ENCODE assay signal across 8 cellular contexts in genomic region chr6:122323361-122323760, GRCh38.
A peak's percentile ranks its signal among the peaks of the same experiment; 100 is the strongest.
DNase-seq lines count a peak whose midpoint lies in the region; ATAC-seq lines count a peak whose summit lies in the region.

No MANE protein-coding gene starts in this region.

- peaks cover 3% of the 10 kb centered on the region for H3K9me3 Mint-ChIP-seq in activated naive CD8-positive, alpha-beta T cell treated with anti-CD3 and anti-CD28 coated beads for 36 hours

- H3K9me3 ChIP-seq in BLaER1 treated with 17β-estradiol and CSF1 and Interleukin-3, amounts not matched to agents 10 nM and 100 nM (replicated peaks in 1 of 11), result 0 out of 22 replicates have a peak, but pooled peaks cover 0 to 4% (median 0%) of the 10 kb centered on the region in 11 experiments
- H3K9me3 ChIP-seq in muscle layer of duodenum (ENCODE audit: control insufficient read depth in 1 of 2, low read length in 2 of 2), result no peaks in the 10 kb centered on the region

- peaks cover 5 to 15% (median 11%) of the 10 kb centered on the region in 10 experiments; a peak in 14 of 20 replicates for H3K4me1 ChIP-seq in BLaER1 treated with 17β-estradiol and CSF1 and Interleukin-3, amounts not matched to agents 10 nM and 100 nM
- no peaks in the 10 kb centered on the region for H3K4me1 ChIP-seq in muscle layer of duodenum (ENCODE audit: control insufficient read depth in 1 of 2, insufficient read depth in 2 of 2, low read length in 2 of 2)

- 0 out of 22 replicates have a peak overlapping the region, but pooled peaks of 1 of the 11 experiments have one; percentile 5 for H3K9ac ChIP-seq in BLaER1 treated with 17β-estradiol and CSF1 and Interleukin-3, amounts not matched to agents 10 nM and 100 nM

- no peak for DNase-seq in activated naive CD8-positive, alpha-beta T cell treated with anti-CD3 and anti-CD28 coated beads for 36 hours
- DNase-seq in NCI-H187 treated with DMSO at 0.1 percent for 48 hours (lab: John Stamatoyannopoulos, UW), result no peak
- DNase-seq in stimulated activated CD4-positive, alpha-beta T cell treated with anti-CD3 and anti-CD28 coated beads, Interleukin-1b, Interleukin-23, amount 100 ng/mL, for 48 hours, result no peak
- DNase-seq in posterior vena cava (ENCODE audit: low spot score), result no peak

- no peaks in the 10 kb centered on the region for H3K36me3 ChIP-seq in BLaER1 treated with 17β-estradiol and CSF1 and Interleukin-3, amounts not matched to agents 10 nM and 100 nM
- no peaks in the 10 kb centered on the region for H3K36me3 ChIP-seq in muscle layer of duodenum (ENCODE audit: control insufficient read depth in 1 of 2, insufficient read depth in 2 of 2, low read length in 2 of 2)

- no peaks in the 10 kb centered on the region for H3K36me3 Mint-ChIP-seq in activated naive CD8-positive, alpha-beta T cell treated with anti-CD3 and anti-CD28 coated beads for 36 hours

- peak overlapping the region; percentile 53 to 82 (median 69) for H3K4me2 ChIP-seq in BLaER1 treated with 17β-estradiol and CSF1 and Interleukin-3, amounts not matched to agents 10 nM and 100 nM

- intact Hi-C loops in posterior vena cava (cut with DNase I), result no loop called here

- peak overlapping the region; percentile 66 for H3K27ac Mint-ChIP-seq in activated naive CD8-positive, alpha-beta T cell treated with anti-CD3 and anti-CD28 coated beads for 36 hours

- peak overlapping the region in 9 of 10 experiments; percentile 12 to 55 (median 34); a peak in 10 of 20 replicates for H3K4me3 ChIP-seq in BLaER1 treated with 17β-estradiol and CSF1 and Interleukin-3, amounts not matched to agents 10 nM and 100 nM
- H3K4me3 ChIP-seq in muscle layer of duodenum (ENCODE audit: low read depth in 1 of 2, low read length in 2 of 2), result peak overlapping the region; percentile 55 to 68

- peak overlapping the region; percentile 85 for H3K4me3 Mint-ChIP-seq in activated naive CD8-positive, alpha-beta T cell treated with anti-CD3 and anti-CD28 coated beads for 36 hours

- H3K27me3 ChIP-seq in BLaER1 treated with 17β-estradiol and CSF1 and Interleukin-3, amounts not matched to agents 10 nM and 100 nM, result no peaks in the 10 kb centered on the region
- no peaks in the 10 kb centered on the region for H3K27me3 ChIP-seq in muscle layer of duodenum (ENCODE audit: low read depth, low read length)

- peaks cover 17% of the 10 kb centered on the region for H3K4me1 Mint-ChIP-seq in activated naive CD8-positive, alpha-beta T cell treated with anti-CD3 and anti-CD28 coated beads for 36 hours

- peak overlapping the region in 4 of 11 experiments; percentile 1 to 29 (median 14); a peak in 3 of 22 replicates for H3K27ac ChIP-seq in BLaER1 treated with 17β-estradiol and CSF1 and Interleukin-3, amounts not matched to agents 10 nM and 100 nM
- H3K27ac ChIP-seq in muscle layer of duodenum (ENCODE audit: low read length), result no peak overlapping the region

- H4K20me1 ChIP-seq in BLaER1 treated with 17β-estradiol and CSF1 and Interleukin-3, amounts not matched to agents 10 nM and 100 nM, result no peaks in the 10 kb centered on the region

- ATAC-seq in HG02759 (IDR thresholded peaks at IDR 0.05; ENCODE audit: unreplicated experiment) (peak; percentile 40), GM21576 (IDR thresholded peaks at IDR 0.05; ENCODE audit: unreplicated experiment) (no peak)

- peaks cover 3% of the 10 kb centered on the region for H3K27me3 Mint-ChIP-seq in activated naive CD8-positive, alpha-beta T cell treated with anti-CD3 and anti-CD28 coated beads for 36 hours
